In genomic region chr22:20885557-20886323, GRCh38 we compare ENCODE assay signal across 1 cellular context.
A peak's percentile ranks its signal among the peaks of the same experiment; 100 is the strongest.
TF ChIP-seq lines count a peak whose summit lies in the region.

No MANE protein-coding gene starts in this region.

TF ChIP-seq in HepG2, 621 proteins besides CTCF, POLR2A, EP300 and RAD21 (continued from another document and continues in another):
- TF ChIP-seq ZNF142 (CRISPR knock-in tag; IDR thresholded peaks at IDR 0.05) (no peak), ZNF414 (CRISPR knock-in tag; IDR thresholded peaks at IDR 0.05) (peak; percentile 70), SNRNP70 (IDR thresholded peaks at IDR 0.05; ENCODE audit: low read depth, low read length) (no peak), PRMT3 (CRISPR knock-in tag; IDR thresholded peaks at IDR 0.05; ENCODE audit: borderline replicate concordance, low read depth) (no peak), GLI4 (CRISPR knock-in tag; IDR thresholded peaks at IDR 0.05; ENCODE audit: borderline replicate concordance) (no peak), ZNF441 (CRISPR knock-in tag; IDR thresholded peaks at IDR 0.05; ENCODE audit: borderline replicate concordance) (no peak; the same call in 1 of the 2 replicates), MTF2 (CRISPR knock-in tag; IDR thresholded peaks at IDR 0.05; ENCODE audit: borderline replicate concordance) (peak; percentile 63; the same call in 1 of the 2 replicates), KLF16 (CRISPR knock-in tag; IDR thresholded peaks at IDR 0.05) (peak in 1 of 2 experiments; percentile 86; a peak in 2 of 4 replicates), ZNF737 (CRISPR knock-in tag; IDR thresholded peaks at IDR 0.05; ENCODE audit: borderline replicate concordance) (no peak), NR2F2 (IDR thresholded peaks at IDR 0.05; ENCODE audit: borderline replicate concordance, low read depth) (no peak; the same call in 1 of the 2 replicates), LBX2 (CRISPR knock-in tag; IDR thresholded peaks at IDR 0.05; ENCODE audit: borderline replicate concordance) (no peak), SOX13 (IDR thresholded peaks at IDR 0.05) (no peak), SOX13 (CRISPR knock-in tag; conservative IDR thresholded peaks at IDR 0.05 in 1 of 2, IDR thresholded peaks at IDR 0.05 in 1 of 2) (peak in 1 of 2 experiments; percentile 25; a peak in 2 of 4 replicates), SPEN (CRISPR knock-in tag; IDR thresholded peaks at IDR 0.05; ENCODE audit: low read depth) (peak; percentile 81; the same call in 1 of the 2 replicates), CSRNP1 (CRISPR knock-in tag; IDR thresholded peaks at IDR 0.05) (no peak), TRIM24 (CRISPR knock-in tag; IDR thresholded peaks at IDR 0.05) (no peak), NCOR1 (IDR thresholded peaks at IDR 0.05; ENCODE audit: borderline replicate concordance, low read length) (no peak), ZNF17 (CRISPR knock-in tag; IDR thresholded peaks at IDR 0.05) (no peak), ZNF510 (CRISPR knock-in tag; IDR thresholded peaks at IDR 0.05; ENCODE audit: low read depth) (no peak), HOXA7 (CRISPR knock-in tag; IDR thresholded peaks at IDR 0.05) (no peak), DMTF1 (CRISPR knock-in tag; IDR thresholded peaks at IDR 0.05) (no peak), TFDP2 (CRISPR knock-in tag; IDR thresholded peaks at IDR 0.05) (0 out of 2 replicates have a peak, but pooled peaks have one; percentile 23), MAFG (CRISPR knock-in tag; IDR thresholded peaks at IDR 0.05) (no peak), ZNF839 (CRISPR knock-in tag; IDR thresholded peaks at IDR 0.05; ENCODE audit: borderline replicate concordance) (peak; percentile 66; the same call in 1 of the 2 replicates), PRDM15 (CRISPR knock-in tag; IDR thresholded peaks at IDR 0.05) (no peak), ZNF772 (CRISPR knock-in tag; IDR thresholded peaks at IDR 0.05) (peak; percentile 83), TRIM22 (IDR thresholded peaks at IDR 0.05) (no peak), ZSCAN29 (CRISPR knock-in tag; conservative IDR thresholded peaks at IDR 0.05) (no peak), ZNF562 (CRISPR knock-in tag; IDR thresholded peaks at IDR 0.05; ENCODE audit: borderline replicate concordance) (no peak), TEAD2 (CRISPR knock-in tag; IDR thresholded peaks at IDR 0.05) (no peak), DNMT1 (CRISPR knock-in tag; IDR thresholded peaks at IDR 0.05) (0 out of 2 replicates have a peak, but pooled peaks have one; percentile 49), NFKBIZ (CRISPR knock-in tag; IDR thresholded peaks at IDR 0.05) (no peak; the same call in 1 of the 2 replicates), MZF1 (CRISPR knock-in tag; IDR thresholded peaks at IDR 0.05; ENCODE audit: borderline replicate concordance) (no peak), MXI1 (IDR thresholded peaks at IDR 0.05; ENCODE audit: borderline replicate concordance, low read depth, low read length) (peak; percentile 25; the same call in 1 of the 3 replicates), SRY (CRISPR knock-in tag; IDR thresholded peaks at IDR 0.05) (no peak), ZNF710 (CRISPR knock-in tag; IDR thresholded peaks at IDR 0.05; ENCODE audit: borderline replicate concordance) (peak; percentile 55; the same call in 1 of the 2 replicates), U2AF2 (IDR thresholded peaks at IDR 0.05; ENCODE audit: low read depth, low read length) (no peak), CAMTA2 (CRISPR knock-in tag; IDR thresholded peaks at IDR 0.05; ENCODE audit: borderline replicate concordance) (no peak), ZNF558 (CRISPR knock-in tag; IDR thresholded peaks at IDR 0.05; ENCODE audit: borderline replicate concordance) (no peak), SRSF9 (IDR thresholded peaks at IDR 0.05; ENCODE audit: borderline replicate concordance, insufficient read depth, low read depth, low read length, poor library complexity, severe bottlenecking) (no peak)
